1 cellular context compared by ENCODE assay signal in the genomic region with DNA sequence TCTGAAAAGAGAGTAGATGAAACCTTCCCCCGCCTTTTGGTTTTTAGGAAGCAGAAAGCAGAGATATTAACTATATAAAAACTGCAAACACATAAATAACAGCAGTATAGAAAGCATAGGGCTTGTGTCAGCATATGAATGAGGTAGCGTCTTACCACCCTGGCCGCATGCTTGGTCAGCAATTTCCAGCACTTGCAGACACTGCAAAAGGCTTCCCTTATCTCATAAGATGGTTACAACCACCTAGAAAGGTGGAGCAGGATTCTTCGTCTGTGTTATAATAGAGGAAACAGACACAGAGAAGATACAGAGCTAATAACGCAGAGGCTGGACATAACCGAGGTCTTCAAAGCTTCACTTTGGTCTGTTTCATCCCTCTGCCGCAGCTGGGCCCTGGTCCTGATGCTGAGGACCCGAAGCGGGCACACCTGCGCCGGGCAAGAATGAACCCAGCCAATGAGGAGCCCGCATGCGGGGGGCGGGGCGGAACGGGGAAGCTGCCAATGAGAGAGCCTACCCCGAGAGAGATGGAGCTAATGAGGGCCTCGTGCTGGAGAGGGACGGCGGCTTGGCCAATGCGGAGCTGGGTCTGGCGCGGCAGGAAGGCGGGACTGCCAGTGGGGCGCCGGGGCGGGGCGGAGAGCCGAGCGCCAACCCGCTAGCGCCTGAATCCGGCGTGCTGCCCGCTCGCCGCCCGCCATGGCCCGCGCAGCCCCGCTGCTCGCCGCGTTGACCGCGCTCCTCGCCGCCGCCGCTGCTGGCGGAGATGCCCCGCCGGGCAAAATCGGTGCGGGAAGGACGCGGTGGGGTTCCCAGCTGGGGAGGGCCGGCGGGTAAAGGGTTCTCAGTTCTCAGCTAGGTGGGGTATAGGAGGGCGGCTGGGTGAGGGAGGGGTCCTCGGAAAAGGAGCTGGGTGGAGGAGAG.
TF ChIP-seq lines count a peak whose summit lies in the region.

A gene with protein sequence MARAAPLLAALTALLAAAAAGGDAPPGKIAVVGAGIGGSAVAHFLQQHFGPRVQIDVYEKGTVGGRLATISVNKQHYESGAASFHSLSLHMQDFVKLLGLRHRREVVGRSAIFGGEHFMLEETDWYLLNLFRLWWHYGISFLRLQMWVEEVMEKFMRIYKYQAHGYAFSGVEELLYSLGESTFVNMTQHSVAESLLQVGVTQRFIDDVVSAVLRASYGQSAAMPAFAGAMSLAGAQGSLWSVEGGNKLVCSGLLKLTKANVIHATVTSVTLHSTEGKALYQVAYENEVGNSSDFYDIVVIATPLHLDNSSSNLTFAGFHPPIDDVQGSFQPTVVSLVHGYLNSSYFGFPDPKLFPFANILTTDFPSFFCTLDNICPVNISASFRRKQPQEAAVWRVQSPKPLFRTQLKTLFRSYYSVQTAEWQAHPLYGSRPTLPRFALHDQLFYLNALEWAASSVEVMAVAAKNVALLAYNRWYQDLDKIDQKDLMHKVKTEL (plus strand): TSS at position 677 of the 924 bp plus-strand sequence. CDS start 23 bp downstream, at position 700.

TF ChIP-seq in K562, 482 proteins besides CTCF, POLR2A, EP300 and RAD21 (continued from another document and continues in another):
- TF ChIP-seq, protein P1, sequence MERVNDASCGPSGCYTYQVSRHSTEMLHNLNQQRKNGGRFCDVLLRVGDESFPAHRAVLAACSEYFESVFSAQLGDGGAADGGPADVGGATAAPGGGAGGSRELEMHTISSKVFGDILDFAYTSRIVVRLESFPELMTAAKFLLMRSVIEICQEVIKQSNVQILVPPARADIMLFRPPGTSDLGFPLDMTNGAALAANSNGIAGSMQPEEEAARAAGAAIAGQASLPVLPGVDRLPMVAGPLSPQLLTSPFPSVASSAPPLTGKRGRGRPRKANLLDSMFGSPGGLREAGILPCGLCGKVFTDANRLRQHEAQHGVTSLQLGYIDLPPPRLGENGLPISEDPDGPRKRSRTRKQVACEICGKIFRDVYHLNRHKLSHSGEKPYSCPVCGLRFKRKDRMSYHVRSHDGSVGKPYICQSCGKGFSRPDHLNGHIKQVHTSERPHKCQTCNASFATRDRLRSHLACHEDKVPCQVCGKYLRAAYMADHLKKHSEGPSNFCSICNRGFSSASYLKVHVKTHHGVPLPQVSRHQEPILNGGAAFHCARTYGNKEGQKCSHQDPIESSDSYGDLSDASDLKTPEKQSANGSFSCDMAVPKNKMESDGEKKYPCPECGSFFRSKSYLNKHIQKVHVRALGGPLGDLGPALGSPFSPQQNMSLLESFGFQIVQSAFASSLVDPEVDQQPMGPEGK (CRISPR knock-in tag; IDR thresholded peaks at IDR 0.05; ENCODE audit: borderline replicate concordance) = no peak
- TF ChIP-seq PHB (CRISPR knock-in tag; IDR thresholded peaks at IDR 0.05) (no peak), POLR2G (IDR thresholded peaks at IDR 0.05; ENCODE audit: low read depth, low read length) (peak; percentile 98), GABPA (tag; conservative IDR thresholded peaks at IDR 0.05; ENCODE audit: low read depth) (peak; percentile 53), ZFP30 (CRISPR knock-in tag; IDR thresholded peaks at IDR 0.05; ENCODE audit: borderline replicate concordance) (no peak), MBD2 (IDR thresholded peaks at IDR 0.05; ENCODE audit: borderline replicate concordance, low read depth) (peak; percentile 91), HMG20B (CRISPR knock-in tag; IDR thresholded peaks at IDR 0.05) (no peak), RBM17 (IDR thresholded peaks at IDR 0.05; ENCODE audit: borderline replicate concordance, low read depth, low read length) (no peak), ZNF3 (CRISPR knock-in tag; IDR thresholded peaks at IDR 0.05) (no peak), MYC (IDR thresholded peaks at IDR 0.05; ENCODE audit: low read depth, low read length) (peak; percentile 72), MYC (CRISPR knock-in tag; IDR thresholded peaks at IDR 0.05; ENCODE audit: borderline replicate concordance, low read depth) (no peak), MYNN (IDR thresholded peaks at IDR 0.05) (no peak), MYNN (CRISPR knock-in tag; IDR thresholded peaks at IDR 0.05) (no peak), PRPF4 (IDR thresholded peaks at IDR 0.05; ENCODE audit: insufficient read depth, low read depth, low read length, poor library complexity, severe bottlenecking) (no peak), ZNF184 (CRISPR knock-in tag; IDR thresholded peaks at IDR 0.05) (no peak), NONO (IDR thresholded peaks at IDR 0.05; ENCODE audit: low read depth in 2 of 2, low read length in 1 of 2) (peak; percentile 52 to 98; a peak in 2 of 4 replicates)
- TF ChIP-seq, protein P2, sequence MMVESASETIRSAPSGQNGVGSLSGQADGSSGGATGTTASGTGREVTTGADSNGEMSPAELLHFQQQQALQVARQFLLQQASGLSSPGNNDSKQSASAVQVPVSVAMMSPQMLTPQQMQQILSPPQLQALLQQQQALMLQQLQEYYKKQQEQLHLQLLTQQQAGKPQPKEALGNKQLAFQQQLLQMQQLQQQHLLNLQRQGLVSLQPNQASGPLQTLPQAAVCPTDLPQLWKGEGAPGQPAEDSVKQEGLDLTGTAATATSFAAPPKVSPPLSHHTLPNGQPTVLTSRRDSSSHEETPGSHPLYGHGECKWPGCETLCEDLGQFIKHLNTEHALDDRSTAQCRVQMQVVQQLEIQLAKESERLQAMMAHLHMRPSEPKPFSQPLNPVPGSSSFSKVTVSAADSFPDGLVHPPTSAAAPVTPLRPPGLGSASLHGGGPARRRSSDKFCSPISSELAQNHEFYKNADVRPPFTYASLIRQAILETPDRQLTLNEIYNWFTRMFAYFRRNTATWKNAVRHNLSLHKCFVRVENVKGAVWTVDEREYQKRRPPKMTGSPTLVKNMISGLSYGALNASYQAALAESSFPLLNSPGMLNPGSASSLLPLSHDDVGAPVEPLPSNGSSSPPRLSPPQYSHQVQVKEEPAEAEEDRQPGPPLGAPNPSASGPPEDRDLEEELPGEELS (CRISPR knock-in tag; IDR thresholded peaks at IDR 0.05; ENCODE audit: borderline replicate concordance) = no peak
- TF ChIP-seq, protein P3, sequence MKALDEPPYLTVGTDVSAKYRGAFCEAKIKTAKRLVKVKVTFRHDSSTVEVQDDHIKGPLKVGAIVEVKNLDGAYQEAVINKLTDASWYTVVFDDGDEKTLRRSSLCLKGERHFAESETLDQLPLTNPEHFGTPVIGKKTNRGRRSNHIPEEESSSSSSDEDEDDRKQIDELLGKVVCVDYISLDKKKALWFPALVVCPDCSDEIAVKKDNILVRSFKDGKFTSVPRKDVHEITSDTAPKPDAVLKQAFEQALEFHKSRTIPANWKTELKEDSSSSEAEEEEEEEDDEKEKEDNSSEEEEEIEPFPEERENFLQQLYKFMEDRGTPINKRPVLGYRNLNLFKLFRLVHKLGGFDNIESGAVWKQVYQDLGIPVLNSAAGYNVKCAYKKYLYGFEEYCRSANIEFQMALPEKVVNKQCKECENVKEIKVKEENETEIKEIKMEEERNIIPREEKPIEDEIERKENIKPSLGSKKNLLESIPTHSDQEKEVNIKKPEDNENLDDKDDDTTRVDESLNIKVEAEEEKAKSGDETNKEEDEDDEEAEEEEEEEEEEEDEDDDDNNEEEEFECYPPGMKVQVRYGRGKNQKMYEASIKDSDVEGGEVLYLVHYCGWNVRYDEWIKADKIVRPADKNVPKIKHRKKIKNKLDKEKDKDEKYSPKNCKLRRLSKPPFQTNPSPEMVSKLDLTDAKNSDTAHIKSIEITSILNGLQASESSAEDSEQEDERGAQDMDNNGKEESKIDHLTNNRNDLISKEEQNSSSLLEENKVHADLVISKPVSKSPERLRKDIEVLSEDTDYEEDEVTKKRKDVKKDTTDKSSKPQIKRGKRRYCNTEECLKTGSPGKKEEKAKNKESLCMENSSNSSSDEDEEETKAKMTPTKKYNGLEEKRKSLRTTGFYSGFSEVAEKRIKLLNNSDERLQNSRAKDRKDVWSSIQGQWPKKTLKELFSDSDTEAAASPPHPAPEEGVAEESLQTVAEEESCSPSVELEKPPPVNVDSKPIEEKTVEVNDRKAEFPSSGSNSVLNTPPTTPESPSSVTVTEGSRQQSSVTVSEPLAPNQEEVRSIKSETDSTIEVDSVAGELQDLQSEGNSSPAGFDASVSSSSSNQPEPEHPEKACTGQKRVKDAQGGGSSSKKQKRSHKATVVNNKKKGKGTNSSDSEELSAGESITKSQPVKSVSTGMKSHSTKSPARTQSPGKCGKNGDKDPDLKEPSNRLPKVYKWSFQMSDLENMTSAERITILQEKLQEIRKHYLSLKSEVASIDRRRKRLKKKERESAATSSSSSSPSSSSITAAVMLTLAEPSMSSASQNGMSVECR (CRISPR knock-in tag; IDR thresholded peaks at IDR 0.05) = 0 out of 2 replicates have a peak, but pooled peaks have one; percentile 37
- TF ChIP-seq, protein P4, sequence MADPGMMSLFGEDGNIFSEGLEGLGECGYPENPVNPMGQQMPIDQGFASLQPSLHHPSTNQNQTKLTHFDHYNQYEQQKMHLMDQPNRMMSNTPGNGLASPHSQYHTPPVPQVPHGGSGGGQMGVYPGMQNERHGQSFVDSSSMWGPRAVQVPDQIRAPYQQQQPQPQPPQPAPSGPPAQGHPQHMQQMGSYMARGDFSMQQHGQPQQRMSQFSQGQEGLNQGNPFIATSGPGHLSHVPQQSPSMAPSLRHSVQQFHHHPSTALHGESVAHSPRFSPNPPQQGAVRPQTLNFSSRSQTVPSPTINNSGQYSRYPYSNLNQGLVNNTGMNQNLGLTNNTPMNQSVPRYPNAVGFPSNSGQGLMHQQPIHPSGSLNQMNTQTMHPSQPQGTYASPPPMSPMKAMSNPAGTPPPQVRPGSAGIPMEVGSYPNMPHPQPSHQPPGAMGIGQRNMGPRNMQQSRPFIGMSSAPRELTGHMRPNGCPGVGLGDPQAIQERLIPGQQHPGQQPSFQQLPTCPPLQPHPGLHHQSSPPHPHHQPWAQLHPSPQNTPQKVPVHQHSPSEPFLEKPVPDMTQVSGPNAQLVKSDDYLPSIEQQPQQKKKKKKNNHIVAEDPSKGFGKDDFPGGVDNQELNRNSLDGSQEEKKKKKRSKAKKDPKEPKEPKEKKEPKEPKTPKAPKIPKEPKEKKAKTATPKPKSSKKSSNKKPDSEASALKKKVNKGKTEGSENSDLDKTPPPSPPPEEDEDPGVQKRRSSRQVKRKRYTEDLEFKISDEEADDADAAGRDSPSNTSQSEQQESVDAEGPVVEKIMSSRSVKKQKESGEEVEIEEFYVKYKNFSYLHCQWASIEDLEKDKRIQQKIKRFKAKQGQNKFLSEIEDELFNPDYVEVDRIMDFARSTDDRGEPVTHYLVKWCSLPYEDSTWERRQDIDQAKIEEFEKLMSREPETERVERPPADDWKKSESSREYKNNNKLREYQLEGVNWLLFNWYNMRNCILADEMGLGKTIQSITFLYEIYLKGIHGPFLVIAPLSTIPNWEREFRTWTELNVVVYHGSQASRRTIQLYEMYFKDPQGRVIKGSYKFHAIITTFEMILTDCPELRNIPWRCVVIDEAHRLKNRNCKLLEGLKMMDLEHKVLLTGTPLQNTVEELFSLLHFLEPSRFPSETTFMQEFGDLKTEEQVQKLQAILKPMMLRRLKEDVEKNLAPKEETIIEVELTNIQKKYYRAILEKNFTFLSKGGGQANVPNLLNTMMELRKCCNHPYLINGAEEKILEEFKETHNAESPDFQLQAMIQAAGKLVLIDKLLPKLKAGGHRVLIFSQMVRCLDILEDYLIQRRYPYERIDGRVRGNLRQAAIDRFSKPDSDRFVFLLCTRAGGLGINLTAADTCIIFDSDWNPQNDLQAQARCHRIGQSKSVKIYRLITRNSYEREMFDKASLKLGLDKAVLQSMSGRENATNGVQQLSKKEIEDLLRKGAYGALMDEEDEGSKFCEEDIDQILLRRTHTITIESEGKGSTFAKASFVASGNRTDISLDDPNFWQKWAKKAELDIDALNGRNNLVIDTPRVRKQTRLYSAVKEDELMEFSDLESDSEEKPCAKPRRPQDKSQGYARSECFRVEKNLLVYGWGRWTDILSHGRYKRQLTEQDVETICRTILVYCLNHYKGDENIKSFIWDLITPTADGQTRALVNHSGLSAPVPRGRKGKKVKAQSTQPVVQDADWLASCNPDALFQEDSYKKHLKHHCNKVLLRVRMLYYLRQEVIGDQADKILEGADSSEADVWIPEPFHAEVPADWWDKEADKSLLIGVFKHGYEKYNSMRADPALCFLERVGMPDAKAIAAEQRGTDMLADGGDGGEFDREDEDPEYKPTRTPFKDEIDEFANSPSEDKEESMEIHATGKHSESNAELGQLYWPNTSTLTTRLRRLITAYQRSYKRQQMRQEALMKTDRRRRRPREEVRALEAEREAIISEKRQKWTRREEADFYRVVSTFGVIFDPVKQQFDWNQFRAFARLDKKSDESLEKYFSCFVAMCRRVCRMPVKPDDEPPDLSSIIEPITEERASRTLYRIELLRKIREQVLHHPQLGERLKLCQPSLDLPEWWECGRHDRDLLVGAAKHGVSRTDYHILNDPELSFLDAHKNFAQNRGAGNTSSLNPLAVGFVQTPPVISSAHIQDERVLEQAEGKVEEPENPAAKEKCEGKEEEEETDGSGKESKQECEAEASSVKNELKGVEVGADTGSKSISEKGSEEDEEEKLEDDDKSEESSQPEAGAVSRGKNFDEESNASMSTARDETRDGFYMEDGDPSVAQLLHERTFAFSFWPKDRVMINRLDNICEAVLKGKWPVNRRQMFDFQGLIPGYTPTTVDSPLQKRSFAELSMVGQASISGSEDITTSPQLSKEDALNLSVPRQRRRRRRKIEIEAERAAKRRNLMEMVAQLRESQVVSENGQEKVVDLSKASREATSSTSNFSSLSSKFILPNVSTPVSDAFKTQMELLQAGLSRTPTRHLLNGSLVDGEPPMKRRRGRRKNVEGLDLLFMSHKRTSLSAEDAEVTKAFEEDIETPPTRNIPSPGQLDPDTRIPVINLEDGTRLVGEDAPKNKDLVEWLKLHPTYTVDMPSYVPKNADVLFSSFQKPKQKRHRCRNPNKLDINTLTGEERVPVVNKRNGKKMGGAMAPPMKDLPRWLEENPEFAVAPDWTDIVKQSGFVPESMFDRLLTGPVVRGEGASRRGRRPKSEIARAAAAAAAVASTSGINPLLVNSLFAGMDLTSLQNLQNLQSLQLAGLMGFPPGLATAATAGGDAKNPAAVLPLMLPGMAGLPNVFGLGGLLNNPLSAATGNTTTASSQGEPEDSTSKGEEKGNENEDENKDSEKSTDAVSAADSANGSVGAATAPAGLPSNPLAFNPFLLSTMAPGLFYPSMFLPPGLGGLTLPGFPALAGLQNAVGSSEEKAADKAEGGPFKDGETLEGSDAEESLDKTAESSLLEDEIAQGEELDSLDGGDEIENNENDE (IDR thresholded peaks at IDR 0.05; ENCODE audit: low read depth, low read length) = no peak
- TF ChIP-seq, protein P5, sequence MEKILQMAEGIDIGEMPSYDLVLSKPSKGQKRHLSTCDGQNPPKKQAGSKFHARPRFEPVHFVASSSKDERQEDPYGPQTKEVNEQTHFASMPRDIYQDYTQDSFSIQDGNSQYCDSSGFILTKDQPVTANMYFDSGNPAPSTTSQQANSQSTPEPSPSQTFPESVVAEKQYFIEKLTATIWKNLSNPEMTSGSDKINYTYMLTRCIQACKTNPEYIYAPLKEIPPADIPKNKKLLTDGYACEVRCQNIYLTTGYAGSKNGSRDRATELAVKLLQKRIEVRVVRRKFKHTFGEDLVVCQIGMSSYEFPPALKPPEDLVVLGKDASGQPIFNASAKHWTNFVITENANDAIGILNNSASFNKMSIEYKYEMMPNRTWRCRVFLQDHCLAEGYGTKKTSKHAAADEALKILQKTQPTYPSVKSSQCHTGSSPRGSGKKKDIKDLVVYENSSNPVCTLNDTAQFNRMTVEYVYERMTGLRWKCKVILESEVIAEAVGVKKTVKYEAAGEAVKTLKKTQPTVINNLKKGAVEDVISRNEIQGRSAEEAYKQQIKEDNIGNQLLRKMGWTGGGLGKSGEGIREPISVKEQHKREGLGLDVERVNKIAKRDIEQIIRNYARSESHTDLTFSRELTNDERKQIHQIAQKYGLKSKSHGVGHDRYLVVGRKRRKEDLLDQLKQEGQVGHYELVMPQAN (IDR thresholded peaks at IDR 0.05; ENCODE audit: borderline replicate concordance) = no peak
